ENCODE assay signal across 8 cellular contexts in the genomic region with DNA sequence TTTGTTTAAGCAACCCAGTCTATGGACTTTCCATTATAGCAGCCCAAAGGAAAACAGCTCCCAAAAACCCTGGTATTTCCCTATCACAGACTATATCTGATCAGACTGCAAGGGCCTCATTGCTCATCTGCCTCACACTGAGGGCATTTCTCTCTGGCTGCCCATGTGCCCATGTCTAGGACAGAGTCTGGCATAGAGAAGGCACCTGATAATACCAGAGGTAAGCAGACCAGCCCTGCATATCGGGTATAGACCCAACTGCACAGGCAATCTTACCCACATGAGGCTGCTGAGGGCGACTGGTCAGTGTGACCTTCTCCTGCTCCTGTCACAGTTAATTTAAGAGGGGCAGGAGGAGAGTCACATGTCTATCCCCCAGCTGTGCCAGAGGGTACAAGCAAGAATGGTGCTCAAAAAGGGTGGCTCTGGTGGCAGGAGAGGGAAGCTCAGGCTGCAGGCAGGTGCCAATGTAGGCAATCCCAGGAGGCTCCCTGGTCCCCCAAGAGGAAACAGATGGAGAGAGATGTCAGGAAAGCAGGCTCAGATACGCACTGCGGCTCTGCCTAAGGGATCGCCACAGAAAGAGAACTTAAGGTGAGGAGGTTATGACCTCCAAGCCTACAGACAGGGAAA.
DNase-seq lines count a peak whose midpoint lies in the region; ATAC-seq and TF ChIP-seq lines count a peak whose summit lies in the region.

No MANE protein-coding gene starts in this region.

- no peak for DNase-seq in activated T-cell treated with anti-CD3 and anti-CD28 coated beads, Interleukin-2, amount 50 U/mL, for 24 hours
- DNase-seq in activated T-cell treated with anti-CD3 and anti-CD28 coated beads, Interleukin-2, amount 50 U/mL, for 1 hour, result no peak
- DNase-seq in glomerular visceral epithelial cell (ENCODE audit: extremely low spot score) (peak; percentile 26), SIG-M5 (lab: John Stamatoyannopoulos, UW) (no peak)
- DNase-seq in stimulated activated naive CD8-positive, alpha-beta T cell treated with anti-CD3 and anti-CD28 coated beads, Interleukin-15, amount 100 ng/mL, for 72 hours, result no peak

- H3K9me3 Mint-ChIP-seq in activated T-cell treated with anti-CD3 and anti-CD28 coated beads, Interleukin-2, amount 50 U/mL, for 24 hours, result no peaks in the 10 kb centered on the region
- H3K9me3 Mint-ChIP-seq in stimulated activated naive CD8-positive, alpha-beta T cell treated with anti-CD3 and anti-CD28 coated beads, Interleukin-15, amount 100 ng/mL, for 72 hours, result no peaks in the 10 kb centered on the region

- peak overlapping the region; percentile 90 for H3K4me3 Mint-ChIP-seq in activated T-cell treated with anti-CD3 and anti-CD28 coated beads, Interleukin-2, amount 50 U/mL, for 24 hours
- peak overlapping the region; percentile 92 to 93 for H3K4me3 Mint-ChIP-seq in stimulated activated naive CD8-positive, alpha-beta T cell treated with anti-CD3 and anti-CD28 coated beads, Interleukin-15, amount 100 ng/mL, for 72 hours

- no peaks in the 10 kb centered on the region for H3K27me3 Mint-ChIP-seq in activated T-cell treated with anti-CD3 and anti-CD28 coated beads, Interleukin-2, amount 50 U/mL, for 24 hours
- H3K27me3 Mint-ChIP-seq in stimulated activated naive CD8-positive, alpha-beta T cell treated with anti-CD3 and anti-CD28 coated beads, Interleukin-15, amount 100 ng/mL, for 72 hours, result no peaks in the 10 kb centered on the region

- peak overlapping the region; percentile 99 for H3K27ac Mint-ChIP-seq in activated T-cell treated with anti-CD3 and anti-CD28 coated beads, Interleukin-2, amount 50 U/mL, for 24 hours
- H3K27ac Mint-ChIP-seq in stimulated activated naive CD8-positive, alpha-beta T cell treated with anti-CD3 and anti-CD28 coated beads, Interleukin-15, amount 100 ng/mL, for 72 hours, result peak overlapping the region; percentile 61 to 98

- H3K36me3 Mint-ChIP-seq in activated T-cell treated with anti-CD3 and anti-CD28 coated beads, Interleukin-2, amount 50 U/mL, for 24 hours (ENCODE audit: low read depth), result peaks cover 74% of the 10 kb centered on the region

- TF ChIP-seq CTCF in VCaP (conservative IDR thresholded peaks at IDR 0.05), result no peak

- H3K4me1 Mint-ChIP-seq in activated T-cell treated with anti-CD3 and anti-CD28 coated beads, Interleukin-2, amount 50 U/mL, for 24 hours (ENCODE audit: low read depth), result peaks cover 76% of the 10 kb centered on the region
- H3K4me1 Mint-ChIP-seq in stimulated activated naive CD8-positive, alpha-beta T cell treated with anti-CD3 and anti-CD28 coated beads, Interleukin-15, amount 100 ng/mL, for 72 hours, result peaks cover 85% of the 10 kb centered on the region

- peak overlapping the region; percentile 84 for H3K27ac ChIP-seq in VCaP

- no peak for ATAC-seq in stimulated activated naive CD8-positive, alpha-beta T cell treated with anti-CD3 and anti-CD28 coated beads, Interleukin-15, amount 100 ng/mL, for 72 hours
- ATAC-seq in HG02571 (IDR thresholded peaks at IDR 0.05; ENCODE audit: unreplicated experiment) (no peak), HG02610 (IDR thresholded peaks at IDR 0.05; ENCODE audit: unreplicated experiment) (no peak)
